In genomic region chr15:67824900-67825879, GRCh38 we compare ENCODE assay signal across 9 cellular contexts. TPM values are rescaled to one million over a fixed set of nuclear protein-coding genes. Genes with fewer than 3 reads are reported as not detected.
DNase-seq lines count a peak whose midpoint lies in the region; ATAC-seq, FAIRE-seq and TF ChIP-seq lines count a peak whose summit lies in the region.
"Had no signal": no experiment of that assay in that cellular context is flagged by ENCODE, and none has a peak within 500 bp of the region (broad histone marks: within the 10 kb centered on the region; RNA-seq: fewer than 3 reads in every experiment).

TSS of gene SKOR1 (plus strand) at chr15:67825509. CDS start at chr15:67825603, 94 bp downstream.

- H3K9me3 ChIP-seq in AG04450 (ENCODE audit: control insufficient read depth, insufficient read depth, low read length): peaks cover 22% of the 10 kb centered on the region; the same call in 1 of the 2 replicates
- H3K9me3 ChIP-seq in astrocyte (ENCODE audit: insufficient read depth, low read depth, low read length): peaks cover 9% of the 10 kb centered on the region

- H2AFZ ChIP-seq in astrocyte (ENCODE audit: low read depth, low read length): no peak within 1 kb of the TSS

- peaks cover 11% of the 10 kb centered on the region for H3K4me1 ChIP-seq in astrocyte (ENCODE audit: insufficient read depth, low read length)

- peaks cover 32% of the 10 kb centered on the region for H4K20me1 ChIP-seq in astrocyte (ENCODE audit: insufficient read depth, low read length)

- TF ChIP-seq CTCF in AG04450 (IDR thresholded peaks at IDR 0.05; ENCODE audit: low read depth, low read length): no peak
- TF ChIP-seq CTCF in HFF-Myc (IDR thresholded peaks at IDR 0.05; ENCODE audit: low read depth, low read length, missing control alignments): no peak
- TF ChIP-seq CTCF in astrocyte (IDR thresholded peaks at IDR 0.05; ENCODE audit: insufficient read depth, low read depth, low read length): no peak

- POLR2A ChIA-PET in AG04450 (lab: Yijun Ruan, JAX): interaction anchor here (0.6 kb wide), 2 partner anchors 154 to 718 kb away, joined by 3 to 6 read pairs; no protein-coding TSS in a partner anchor

- no peak within 1 kb of the TSS for H3K9ac ChIP-seq in astrocyte (ENCODE audit: low read length)

- DNase-seq in AG04450 (ENCODE audit: low read depth, low spot score) (no peak), HFF-Myc (ENCODE audit: extremely low read depth, low read depth) (no peak), astrocyte (ENCODE audit: low read depth) (peak; percentile 33), left lobe of liver (ENCODE audit: low spot score) (no peak), 8988T (no peak), COR-L47 (lab: John Stamatoyannopoulos, UW) (no peak), GOT3 (lab: John Stamatoyannopoulos, UW) (no peak), H4 (ENCODE audit: low spot score) (no peak)

- no peaks in the 10 kb centered on the region for H3K79me2 ChIP-seq in astrocyte (ENCODE audit: insufficient read depth, low read length)

- H3K27me3 Mint-ChIP-seq in astrocyte (ENCODE audit: low read depth, unreplicated experiment): peaks cover 64% of the 10 kb centered on the region

- H3K27ac ChIP-seq in AG04450 (ENCODE audit: low read depth, low read length): no peak within 1 kb of the TSS
- H3K27ac ChIP-seq in astrocyte (ENCODE audit: low read depth, low read length): no peak within 1 kb of the TSS

- peaks cover 20% of the 10 kb centered on the region for H3K9me3 Mint-ChIP-seq in astrocyte (ENCODE audit: unreplicated experiment)

- H3K27ac Mint-ChIP-seq in astrocyte (ENCODE audit: unreplicated experiment): peak within 1 kb of the TSS; percentile 89

- no peak for FAIRE-seq in astrocyte (lab: Jason Lieb, UNC)

- H3K36me3 Mint-ChIP-seq in astrocyte (ENCODE audit: low read depth, unreplicated experiment): peaks cover 1% of the 10 kb centered on the region

- H3K4me2 ChIP-seq in astrocyte (ENCODE audit: low read length): peak within 1 kb of the TSS; percentile 60

- no peak within 1 kb of the TSS for H3K4me3 Mint-ChIP-seq in astrocyte (ENCODE audit: unreplicated experiment)

- peak; percentile 45 for ATAC-seq in left lobe of liver

- peak within 1 kb of the TSS; percentile 10; the same call in 1 of the 2 replicates for H3K4me3 ChIP-seq in AG04450 (ENCODE audit: low read depth, low read length)
- 0 out of 2 replicates have a peak within 1 kb of the TSS, but pooled peaks have one; percentile 3 for H3K4me3 ChIP-seq in HFF-Myc (replicated peaks; ENCODE audit: low read depth, low read length)
- no peak within 1 kb of the TSS for H3K4me3 ChIP-seq in astrocyte (ENCODE audit: insufficient read depth, low read depth, low read length)

- peaks cover 2% of the 10 kb centered on the region for H3K4me1 Mint-ChIP-seq in astrocyte (ENCODE audit: low read depth, unreplicated experiment)

- H3K27me3 ChIP-seq in AG04450 (ENCODE audit: control insufficient read depth, insufficient read depth, low read length) (peaks cover 87% of the 10 kb centered on the region), astrocyte (ENCODE audit: insufficient read depth, low read length) (peaks cover 76% of the 10 kb centered on the region)

- H3K36me3 ChIP-seq in astrocyte (ENCODE audit: insufficient read depth, low read length): no peaks in the 10 kb centered on the region

- CTCF ChIA-PET in AG04450 (lab: Charles Lee): no interaction called here

RNA-seq across cellular contexts. Expression of gene SKOR1, which starts in this region (rescaled TPM):
- polyA plus RNA-seq in AG04450 (2011; rRNA removed): 0.02 TPM in 2 replicates
- polyA minus RNA-seq in AG04450 (2011; rRNA and poly(A)+ RNA removed): not detected in 2 replicates
- total RNA-seq in astrocyte (not detected in 2 replicates), left lobe of liver (0.13 TPM)
- not detected in 2 replicates for total RNA-seq in H4 (2014; rRNA removed; shearing (Covaris generic))
- total RNA-seq: SK-MEL-5 had no signal

Comparison
In these comparisons a context has a peak if more than half of its experiments do, and no peak if none do; other contexts are left out.
1. Peak in DNase-seq and H3K4me2 ChIP-seq in astrocyte; RNA of the gene not detected or under 1 TPM.
2. Peak in ATAC-seq in left lobe of liver; RNA of the gene not detected or under 1 TPM.